ENCODE assay signal across 16 cellular contexts in genomic region chr2:40668435-40668834, GRCh38.
DNase-seq lines count a peak whose midpoint lies in the region; TF ChIP-seq lines count a peak whose summit lies in the region.
"Had no signal": no experiment of that assay in that cellular context is flagged by ENCODE, and none has a peak within 500 bp of the region (broad histone marks: within the 10 kb centered on the region; RNA-seq: fewer than 3 reads in every experiment).

No MANE protein-coding gene starts in this region.

- in situ Hi-C loops in KBM-7 (cut with MboI; ENCODE audit: low pct_unique_long_range_greater_than_20kb, low sequenced_read_pairs) = no loop called here

- H3K36me3 ChIP-seq in parathyroid adenoma (ENCODE audit: control insufficient read depth, insufficient read depth, low read length) (no peaks in the 10 kb centered on the region), thyroid gland (no peaks in the 10 kb centered on the region)
- H3K36me3 ChIP-seq: BLaER1 had no signal

- H3K4me1 ChIP-seq in parathyroid adenoma = no peaks in the 10 kb centered on the region
- no peaks in the 10 kb centered on the region for H3K4me1 ChIP-seq in thyroid gland
- H3K4me1 ChIP-seq: BLaER1, body of pancreas had no signal

- H3K9me3 ChIP-seq in parathyroid adenoma (ENCODE audit: control insufficient read depth, low read length) (no peaks in the 10 kb centered on the region), thyroid gland (no peaks in the 10 kb centered on the region)
- H3K9me3 ChIP-seq: body of pancreas had no signal

- H3K79me2 ChIP-seq in parathyroid adenoma = no peaks in the 10 kb centered on the region

- H3K9ac ChIP-seq in parathyroid adenoma = no peak overlapping the region
- H3K9ac ChIP-seq: BLaER1 had no signal

- DNase-seq in AG10803 (ENCODE audit: low read depth) (peak; percentile 75), KBM-7 (peak; percentile 45), cardiac fibroblast (ENCODE audit: low read depth in 2 of 2) (peak; percentile 59 to 76), amygdala (lab: John Stamatoyannopoulos, UW) (no peak), NCI-H187 (lab: John Stamatoyannopoulos, UW) (no peak), NCI-H345 (lab: John Stamatoyannopoulos, UW) (no peak), thyroid gland (no peak)
- DNase-seq: activated CD4-positive, alpha-beta T cell treated with anti-CD3 and anti-CD28 coated beads, Interleukin-2, amount 50 U/mL, for 48 hours; NCI-H2081; occipital lobe; stimulated activated CD4-positive, alpha-beta T cell treated with anti-CD3 and anti-CD28 coated beads, Interleukin-2, amount 100 ng/mL, for 48 hours; stimulated activated naive B cell treated with anti-CD40 and anti-IgM and Interleukin-4, amounts not matched to agents 10 μg/mL and 1 μg/mL and 100 μg/mL, for 72 hours; T-helper 9 cell had no signal

- H3K4me3 ChIP-seq in AG10803 (ENCODE audit: low read length) (no peak overlapping the region), cardiac fibroblast (replicated peaks in 1 of 2; ENCODE audit: low read depth in 2 of 2, low read length in 2 of 2) (no peak overlapping the region), parathyroid adenoma (ENCODE audit: low read depth, low read length) (no peak overlapping the region), thyroid gland (replicated peaks in 1 of 3) (no peak overlapping the region)
- H3K4me3 ChIP-seq: BLaER1, body of pancreas had no signal

- no peak for TF ChIP-seq POLR2A in thyroid gland (IDR thresholded peaks at IDR 0.05)

- intact Hi-C loops in thyroid gland (cut with DNase I) = no loop called here

- peak overlapping the region; percentile 31 for H2AFZ ChIP-seq in parathyroid adenoma

- 60 to 64% methylated on average over 3 of the region's 3 CpGs for WGBS in thyroid gland, 2 donors

- H3K27ac ChIP-seq in parathyroid adenoma (peak overlapping the region; percentile 34), thyroid gland (no peak overlapping the region)
- H3K27ac ChIP-seq: BLaER1, body of pancreas had no signal

- TF ChIP-seq CTCF in AG10803 (conservative IDR thresholded peaks at IDR 0.05; ENCODE audit: low read length) (no peak), cardiac fibroblast (IDR thresholded peaks at IDR 0.05; ENCODE audit: low read depth, low read length) (no peak), parathyroid adenoma (IDR thresholded peaks at IDR 0.05) (no peak), thyroid gland (IDR thresholded peaks at IDR 0.05) (no peak)

- H3K4me2 ChIP-seq in parathyroid adenoma (ENCODE audit: low read length) = peak overlapping the region; percentile 3
- H3K4me2 ChIP-seq: BLaER1 had no signal

- H3K27me3 ChIP-seq in parathyroid adenoma (ENCODE audit: control insufficient read depth, insufficient read depth, low read length) (no peaks in the 10 kb centered on the region), thyroid gland (no peaks in the 10 kb centered on the region)
- H3K27me3 ChIP-seq: BLaER1, body of pancreas had no signal

Comparison
In these comparisons a context has a peak if more than half of its experiments do, and no peak if none do; other contexts are left out.
1. DNase-seq: peak in AG10803 (single experiment), KBM-7 (single experiment) and cardiac fibroblast (2 of 2); none in amygdala (0 of 56), NCI-H187 (0 of 2), NCI-H345 (single experiment) and thyroid gland (0 of 2).